In genomic region chr1:26810105-26810504, GRCh38 we compare ENCODE assay signal across 8 cellular contexts. TPM values are rescaled to one million over a fixed set of nuclear protein-coding genes. Genes with fewer than 3 reads are reported as not detected.
DNase-seq lines count a peak whose midpoint lies in the region; TF ChIP-seq lines count a peak whose summit lies in the region.
"Not testable (repeated sequence)": the region's sequence is repeated elsewhere in the genome, so short reads cannot be mapped to it uniquely, and the experiment has no call there.

No MANE protein-coding gene starts in this region.

- TF ChIP-seq CTCF in VCaP (conservative IDR thresholded peaks at IDR 0.05) (peak; percentile 81), adrenal gland (IDR thresholded peaks at IDR 0.05) (peak; percentile 54 to 76 (median 70)), nephron (IDR thresholded peaks at IDR 0.05; ENCODE audit: unreplicated experiment in 3 of 3) (peak; percentile 60 to 74 (median 63))

- not testable (repeated sequence) for H3K36me3 ChIP-seq in adrenal gland (replicated peaks in 1 of 2)

- 49 to 55% (median 52%) methylated on average over 9 to 11 of the region's 11 CpGs for whole genome bisulfite sequencing in adrenal gland, 4 donors

- H3K4me3 ChIP-seq in adrenal gland = not testable (repeated sequence)

- not testable (repeated sequence) for H3K9me3 Mint-ChIP-seq in nephron

- H3K27ac ChIP-seq in VCaP, adrenal gland: not testable (repeated sequence)

- not testable (repeated sequence) for H3K4me3 Mint-ChIP-seq in nephron

- peaks cover 10% of the 10 kb centered on the region for H3K36me3 Mint-ChIP-seq in nephron (ENCODE audit: low read depth)

- not testable (repeated sequence) for H3K27me3 ChIP-seq in adrenal gland

- H3K9me3 ChIP-seq in adrenal gland (replicated peaks in 1 of 3) = not testable (repeated sequence)

- H3K4me1 Mint-ChIP-seq in nephron = not testable (repeated sequence)

- not testable (repeated sequence) for TF ChIP-seq POLR2A in adrenal gland (IDR thresholded peaks at IDR 0.05)

- not testable (repeated sequence) for H3K27me3 Mint-ChIP-seq in nephron (ENCODE audit: low read depth)

- H3K27ac Mint-ChIP-seq in nephron = not testable (repeated sequence)

- DNase-seq in DMS 273 (lab: John Stamatoyannopoulos, UW; ENCODE audit: unreplicated experiment) (peak; percentile 86), HuH-7 (ENCODE audit: low spot score) (peak; percentile 81), NCI-H748 (lab: John Stamatoyannopoulos, UW; ENCODE audit: unreplicated experiment) (peak; percentile 52), adrenal gland (peak; percentile 65 to 86 (median 73)), germinal center (ENCODE audit: low spot score) (peak; percentile 80)
- peak; percentile 43 to 79 (median 68) for DNase-seq in stimulated activated naive CD4-positive, alpha-beta T cell (lab: John Stamatoyannopoulos, UW)

- intact Hi-C loops in adrenal gland (cut with DNase I) = loop anchor here in 1 of 2 donors (10.0 kb wide), 1 partner anchor 65 kb away; no protein-coding TSS in a partner anchor

- not testable (repeated sequence) for H3K4me1 ChIP-seq in adrenal gland (replicated peaks in 1 of 2)

RNA-seq across cellular contexts. Expression of gene ZDHHC18, which starts 16.4 kb away (rescaled TPM):
- 10 to 100 TPM in 4 of 8 donors, 1 to 10 TPM in 4; 4.9 to 16.5 (median 10.0) TPM for total RNA-seq in adrenal gland
- 10 to 100 TPM in 2 of 3 donors, 1 to 10 TPM in 1; 5.7 to 13.4 (median 11.7) TPM for polyA plus RNA-seq in adrenal gland

RNA-seq across cellular contexts. Expression of gene PIGV, which starts 22.4 kb away (rescaled TPM):
- total RNA-seq in adrenal gland = 10 to 100 TPM; 11.8 to 43.1 (median 34.4) TPM
- polyA plus RNA-seq in adrenal gland = 10 to 100 TPM in 1 of 3 donors, 1 to 10 TPM in 2; 6.7 to 18.7 (median 8.5) TPM

RNA-seq across cellular contexts. Expression of gene SFN, which starts 52.8 kb away (rescaled TPM):
- total RNA-seq in adrenal gland = under 1 TPM in 4 of 8 donors, not detected in 4; 0.23 to 0.43 (median 0.40) TPM
- 1 to 10 TPM in 1 of 3 donors, under 1 TPM in 2; 0.33 to 1.1 (median 0.56) TPM for polyA plus RNA-seq in adrenal gland
